16 cellular contexts compared by ENCODE assay signal in the genomic region with DNA sequence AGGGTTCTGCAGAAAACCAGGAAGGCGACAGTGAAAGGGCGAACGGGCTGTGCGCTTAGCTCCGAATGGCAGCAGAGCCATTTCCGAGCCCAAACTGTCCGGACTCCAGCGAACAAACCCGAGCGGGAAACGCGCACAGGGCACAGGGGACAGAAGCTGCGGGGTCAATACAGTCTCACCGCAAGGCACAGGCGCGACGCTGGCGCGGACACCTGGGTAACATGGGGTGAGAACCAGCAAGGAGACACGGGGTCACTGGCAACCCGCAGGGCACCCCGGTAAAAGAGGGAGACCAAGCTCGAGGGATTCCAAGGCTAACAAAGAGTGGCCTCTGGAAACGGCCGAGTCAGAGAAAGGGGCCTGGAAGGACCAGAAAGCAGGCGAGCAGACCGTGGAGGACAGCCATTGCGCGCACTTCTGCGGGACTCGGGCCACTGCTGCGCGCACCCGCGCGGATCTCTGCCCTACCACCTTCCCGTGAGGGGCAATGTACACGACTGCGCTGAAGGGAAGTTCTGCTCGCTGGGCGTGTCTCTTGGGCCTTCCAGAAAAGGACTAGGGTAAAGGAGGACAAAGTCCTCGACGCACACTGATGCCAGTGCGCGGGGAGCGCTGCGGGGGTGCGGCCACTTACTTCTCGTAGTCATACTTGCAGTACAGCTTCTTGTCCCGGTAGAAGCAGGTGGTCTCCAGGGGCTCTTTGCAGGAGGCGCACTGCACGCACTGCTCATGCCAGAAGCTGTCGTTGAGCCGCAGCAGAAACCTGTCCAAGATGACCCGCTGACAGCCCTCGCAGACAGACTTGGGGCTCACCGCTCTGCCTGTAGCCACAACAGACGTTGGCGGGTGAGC. TPM values are rescaled to one million over a fixed set of nuclear protein-coding genes. Genes with fewer than 3 reads are reported as not detected.
DNase-seq lines count a peak whose midpoint lies in the region; ATAC-seq and TF ChIP-seq lines count a peak whose summit lies in the region.
"Had no signal": no experiment of that assay in that cellular context is flagged by ENCODE, and none has a peak within 500 bp of the region (broad histone marks: within the 10 kb centered on the region; RNA-seq: fewer than 3 reads in every experiment).

No MANE protein-coding gene starts in this region.

- H3K27ac ChIP-seq in GM23338 (ENCODE audit: low read depth) = no peak overlapping the region
- H3K27ac ChIP-seq in ectodermal cell (ENCODE audit: insufficient read depth, low read depth, low read length, poor library complexity, severe bottlenecking) = no peak overlapping the region
- no peak overlapping the region for H3K27ac ChIP-seq in muscle layer of duodenum (ENCODE audit: low read length)
- no peak overlapping the region for H3K27ac ChIP-seq in esophagus muscularis mucosa (replicated peaks in 1 of 4)
- H3K27ac ChIP-seq: BLaER1 treated with 17β-estradiol and CSF1 and Interleukin-3, amounts not matched to agents 10 nM and 100 nM; VCaP had no signal

- peaks cover 98% of the 10 kb centered on the region for H3K27me3 ChIP-seq in GM23338 (ENCODE audit: insufficient read depth)
- peaks cover 69% of the 10 kb centered on the region for H3K27me3 ChIP-seq in ectodermal cell (ENCODE audit: control insufficient read depth, insufficient read depth, low read length, poor library complexity, severe bottlenecking)
- peaks cover 70% of the 10 kb centered on the region for H3K27me3 ChIP-seq in muscle layer of duodenum (ENCODE audit: low read depth, low read length)
- H3K27me3 ChIP-seq in esophagus muscularis mucosa = peaks cover 7 to 100% (median 81%) of the 10 kb centered on the region in 4 donors

- H3K36me3 Mint-ChIP-seq in GM23338 (ENCODE audit: low read depth) = no peaks in the 10 kb centered on the region

- H3K9me2 ChIP-seq in GM23338 (ENCODE audit: insufficient read depth) = no peaks in the 10 kb centered on the region

- TF ChIP-seq CTCF in GM23338 (conservative IDR thresholded peaks at IDR 0.05; ENCODE audit: low read depth in 2 of 2) (no peak), esophagus muscularis mucosa (IDR thresholded peaks at IDR 0.05) (no peak)

- ATAC-seq in GM23338 (peak; percentile 8), HG03196 (IDR thresholded peaks at IDR 0.05; ENCODE audit: unreplicated experiment) (no peak)

- H3K4me1 Mint-ChIP-seq in GM23338 = peaks cover 57% of the 10 kb centered on the region

- intact Hi-C loops in esophagus muscularis mucosa (cut with DNase I) = no loop called here

- H3K27ac Mint-ChIP-seq in GM23338 = no peak overlapping the region
- H3K27ac Mint-ChIP-seq: dendritic cell treated with granulocyte-macrophage colony-stimulating factor and Interleukin-4, amounts not matched to agents 40 ng/mL and 50 ng/mL, for 4 days had no signal

- H3K27me3 Mint-ChIP-seq in GM23338 (ENCODE audit: insufficient read depth, low read depth, poor library complexity) = peaks cover 71% of the 10 kb centered on the region

- peak overlapping the region; percentile 98 for H3K4me2 ChIP-seq in GM23338
- H3K4me2 ChIP-seq: BLaER1 treated with 17β-estradiol and CSF1 and Interleukin-3, amounts not matched to agents 10 nM and 100 nM had no signal

- H3K9me3 ChIP-seq in ectodermal cell (ENCODE audit: control insufficient read depth, low read length) = no peaks in the 10 kb centered on the region
- H3K9me3 ChIP-seq in muscle layer of duodenum (ENCODE audit: control insufficient read depth in 1 of 2, low read length in 2 of 2) = peaks cover 0 to 3% of the 10 kb centered on the region in 2 donors
- no peaks in the 10 kb centered on the region for H3K9me3 ChIP-seq in esophagus muscularis mucosa

- TF ChIP-seq EP300 in esophagus muscularis mucosa (IDR thresholded peaks at IDR 0.05) = no peak

- H3K36me3 ChIP-seq in GM23338 (ENCODE audit: insufficient read depth) = no peaks in the 10 kb centered on the region
- H3K36me3 ChIP-seq in ectodermal cell (ENCODE audit: control insufficient read depth, insufficient read depth, low read length) = no peaks in the 10 kb centered on the region
- no peaks in the 10 kb centered on the region for H3K36me3 ChIP-seq in muscle layer of duodenum (ENCODE audit: control insufficient read depth in 1 of 2, insufficient read depth in 2 of 2, low read length in 2 of 2)
- H3K36me3 ChIP-seq in esophagus muscularis mucosa = no peaks in the 10 kb centered on the region

- peak overlapping the region; percentile 81 for H3K4me3 Mint-ChIP-seq in GM23338
- H3K4me3 Mint-ChIP-seq: dendritic cell treated with granulocyte-macrophage colony-stimulating factor and Interleukin-4, amounts not matched to agents 40 ng/mL and 50 ng/mL, for 4 days had no signal

- 2% methylated on average over 59 of the region's 59 CpGs for WGBS in ectodermal cell, 2 experiments
- 8% methylated on average over 29 of the region's 59 CpGs for WGBS in esophagus muscularis mucosa

- H3K4me1 ChIP-seq in GM23338 (ENCODE audit: insufficient read depth) (peaks cover 74% of the 10 kb centered on the region), ectodermal cell (ENCODE audit: control insufficient read depth, insufficient read depth, low read length) (peaks cover 23% of the 10 kb centered on the region), muscle layer of duodenum (ENCODE audit: control insufficient read depth in 1 of 2, insufficient read depth in 2 of 2, low read length in 2 of 2) (peaks cover 0 to 47% of the 10 kb centered on the region in 2 donors), esophagus muscularis mucosa (peaks cover 38 to 52% (median 47%) of the 10 kb centered on the region in 4 donors)
- H3K4me1 ChIP-seq: BLaER1 treated with 17β-estradiol and CSF1 and Interleukin-3, amounts not matched to agents 10 nM and 100 nM had no signal

- H3K4me3 ChIP-seq in GM23338 (peak overlapping the region; percentile 71), ectodermal cell (ENCODE audit: insufficient read depth, low read depth, low read length) (peak overlapping the region; percentile 62), muscle layer of duodenum (ENCODE audit: low read depth in 1 of 2, low read length in 2 of 2) (peak overlapping the region; percentile 31 to 39), esophagus muscularis mucosa (peak overlapping the region in 1 of 4 donors; percentile 11)
- H3K4me3 ChIP-seq: BLaER1 treated with 17β-estradiol and CSF1 and Interleukin-3, amounts not matched to agents 10 nM and 100 nM had no signal

- peaks cover 11% of the 10 kb centered on the region; the same call in 1 of the 2 replicates for H4K20me1 ChIP-seq in GM23338 (replicated peaks; ENCODE audit: insufficient read depth)

- no peak for TF ChIP-seq POLR2A in esophagus muscularis mucosa (IDR thresholded peaks at IDR 0.05; ENCODE audit: low read depth)

- peak overlapping the region; percentile 68 for H2AFZ ChIP-seq in GM23338

- DNase-seq in D341Med (ENCODE audit: low spot score) = peak; percentile 60
- DNase-seq in GM23338 (ENCODE audit: low spot score) = peak; percentile 65
- DNase-seq in esophagus muscularis mucosa (ENCODE audit: extremely low spot score) = no peak
- DNase-seq in cerebellar nuclear complex (lab: John Stamatoyannopoulos, UW) = no peak
- DNase-seq: activated T-cell treated with anti-CD3 and anti-CD28 coated beads for 4 hours; NCI-H2081; NK-92 treated with Interleukin-12 subunit alpha and Interleukin-12 subunit beta, amount 100 ng/mL, for 24 hours; stimulated activated naive CD4-positive, alpha-beta T cell treated with Interleukin-2 at 50 U/mL for 16 hours had no signal

- H3K9me3 Mint-ChIP-seq in GM23338 = no peaks in the 10 kb centered on the region; the same call in 2 of the 3 replicates
- H3K9me3 Mint-ChIP-seq: dendritic cell treated with granulocyte-macrophage colony-stimulating factor and Interleukin-4, amounts not matched to agents 40 ng/mL and 50 ng/mL, for 4 days had no signal

- 0 out of 2 replicates have a peak, but pooled peaks cover 6% of the 10 kb centered on the region for H3F3A ChIP-seq in GM23338 (replicated peaks; ENCODE audit: low read depth)

- no peaks in the 10 kb centered on the region for H3K79me2 ChIP-seq in GM23338 (replicated peaks; ENCODE audit: insufficient read depth)

TF ChIP-seq in GM23338, 12 proteins besides CTCF, POLR2A, EP300 and RAD21 (continues in another document):
- TF ChIP-seq POLR2AphosphoS5 (IDR thresholded peaks at IDR 0.05; ENCODE audit: low read depth) = no peak
- TF ChIP-seq, protein P1, sequence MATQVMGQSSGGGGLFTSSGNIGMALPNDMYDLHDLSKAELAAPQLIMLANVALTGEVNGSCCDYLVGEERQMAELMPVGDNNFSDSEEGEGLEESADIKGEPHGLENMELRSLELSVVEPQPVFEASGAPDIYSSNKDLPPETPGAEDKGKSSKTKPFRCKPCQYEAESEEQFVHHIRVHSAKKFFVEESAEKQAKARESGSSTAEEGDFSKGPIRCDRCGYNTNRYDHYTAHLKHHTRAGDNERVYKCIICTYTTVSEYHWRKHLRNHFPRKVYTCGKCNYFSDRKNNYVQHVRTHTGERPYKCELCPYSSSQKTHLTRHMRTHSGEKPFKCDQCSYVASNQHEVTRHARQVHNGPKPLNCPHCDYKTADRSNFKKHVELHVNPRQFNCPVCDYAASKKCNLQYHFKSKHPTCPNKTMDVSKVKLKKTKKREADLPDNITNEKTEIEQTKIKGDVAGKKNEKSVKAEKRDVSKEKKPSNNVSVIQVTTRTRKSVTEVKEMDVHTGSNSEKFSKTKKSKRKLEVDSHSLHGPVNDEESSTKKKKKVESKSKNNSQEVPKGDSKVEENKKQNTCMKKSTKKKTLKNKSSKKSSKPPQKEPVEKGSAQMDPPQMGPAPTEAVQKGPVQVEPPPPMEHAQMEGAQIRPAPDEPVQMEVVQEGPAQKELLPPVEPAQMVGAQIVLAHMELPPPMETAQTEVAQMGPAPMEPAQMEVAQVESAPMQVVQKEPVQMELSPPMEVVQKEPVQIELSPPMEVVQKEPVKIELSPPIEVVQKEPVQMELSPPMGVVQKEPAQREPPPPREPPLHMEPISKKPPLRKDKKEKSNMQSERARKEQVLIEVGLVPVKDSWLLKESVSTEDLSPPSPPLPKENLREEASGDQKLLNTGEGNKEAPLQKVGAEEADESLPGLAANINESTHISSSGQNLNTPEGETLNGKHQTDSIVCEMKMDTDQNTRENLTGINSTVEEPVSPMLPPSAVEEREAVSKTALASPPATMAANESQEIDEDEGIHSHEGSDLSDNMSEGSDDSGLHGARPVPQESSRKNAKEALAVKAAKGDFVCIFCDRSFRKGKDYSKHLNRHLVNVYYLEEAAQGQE (IDR thresholded peaks at IDR 0.05; ENCODE audit: unreplicated experiment) = no peak

RNA-seq across cellular contexts. Expression of a gene that starts 3.8 kb away (rescaled TPM):
- total RNA-seq in GM23338 (2014; rRNA removed; shearing (Covaris generic)) = not detected in 2 replicates
- not detected in 2 replicates for polyA plus RNA-seq in GM23338 (2016; fragmentation: Nextera tagmentation; extraction: Ambion mirVana)
- 51.5 TPM for polyA plus RNA-seq in ectodermal cell (2013, experiment 1 of 4)
- polyA plus RNA-seq in ectodermal cell (2013, experiment 2 of 4) = 55.4 TPM
- 42.3 TPM for polyA plus RNA-seq in ectodermal cell (2013, experiment 3 of 4)
- polyA plus RNA-seq in ectodermal cell (2013, experiment 4 of 4) = 52.0 TPM
- under 1 TPM in 3 of 4 donors, not detected in 1; 0.32 to 0.98 (median 0.33) TPM for total RNA-seq in esophagus muscularis mucosa
- total RNA-seq: H4, SK-MEL-5 had no signal

Comparison
In these comparisons a context has a peak if more than half of its experiments do, and no peak if none do; other contexts are left out.
1. DNase-seq: peak in D341Med (single experiment) and GM23338 (single experiment); none in esophagus muscularis mucosa (single experiment) and cerebellar nuclear complex (0 of 2).